8 cellular contexts compared by ENCODE assay signal in genomic region chr4:93897559-93897958, GRCh38.
A peak's percentile ranks its signal among the peaks of the same experiment; 100 is the strongest.
DNase-seq lines count a peak whose midpoint lies in the region; ATAC-seq and TF ChIP-seq lines count a peak whose summit lies in the region.

No MANE protein-coding gene starts in this region.

- peaks cover 0 to 4% of the 10 kb centered on the region in 2 donors for H3K9me3 Mint-ChIP-seq in stimulated activated naive CD8-positive, alpha-beta T cell treated with anti-CD3 and anti-CD28 coated beads, Interleukin-15, amount 100 ng/mL, for 72 hours

- DNase-seq in NCI-H1092 treated with DMSO at 0.1 percent for 48 hours (lab: John Stamatoyannopoulos, UW) (peak; percentile 5), NCI-H1092 (lab: John Stamatoyannopoulos, UW) (no peak), HT-29 (ENCODE audit: low spot score) (peak; percentile 50), astrocyte of the cerebellum (ENCODE audit: low read depth) (no peak), putamen (ENCODE audit: low spot score) (peak; percentile 3), kidney tubule cell (ENCODE audit: low spot score) (no peak)
- DNase-seq in stimulated activated naive CD8-positive, alpha-beta T cell treated with anti-CD3 and anti-CD28 coated beads, Interleukin-15, amount 100 ng/mL, for 72 hours = no peak

- peak; percentile 19 for TF ChIP-seq CTCF in astrocyte of the cerebellum (IDR thresholded peaks at IDR 0.05; ENCODE audit: low read depth, low read length, missing control alignments)

- H3K27me3 Mint-ChIP-seq in stimulated activated naive CD8-positive, alpha-beta T cell treated with anti-CD3 and anti-CD28 coated beads, Interleukin-15, amount 100 ng/mL, for 72 hours = no peaks in the 10 kb centered on the region

- ATAC-seq in stimulated activated naive CD8-positive, alpha-beta T cell treated with anti-CD3 and anti-CD28 coated beads, Interleukin-15, amount 100 ng/mL, for 72 hours = no peak
- no peak for ATAC-seq in GM18511 (IDR thresholded peaks at IDR 0.05; ENCODE audit: unreplicated experiment)

- no peak overlapping the region for H3K27ac Mint-ChIP-seq in stimulated activated naive CD8-positive, alpha-beta T cell treated with anti-CD3 and anti-CD28 coated beads, Interleukin-15, amount 100 ng/mL, for 72 hours

- no peak overlapping the region for H3K4me3 Mint-ChIP-seq in stimulated activated naive CD8-positive, alpha-beta T cell treated with anti-CD3 and anti-CD28 coated beads, Interleukin-15, amount 100 ng/mL, for 72 hours

- no peak overlapping the region for H3K4me3 ChIP-seq in astrocyte of the cerebellum (ENCODE audit: low read depth, low read length)

- no peaks in the 10 kb centered on the region for H3K4me1 Mint-ChIP-seq in stimulated activated naive CD8-positive, alpha-beta T cell treated with anti-CD3 and anti-CD28 coated beads, Interleukin-15, amount 100 ng/mL, for 72 hours

- in situ Hi-C loops in astrocyte of the cerebellum (cut with HindIII; ENCODE audit: low sequenced_read_pairs) = no loop called here

Comparison
In these comparisons a context has a peak if more than half of its experiments do, and no peak if none do; other contexts are left out.
1. DNase-seq: peak in NCI-H1092 treated with DMSO at 0.1 percent for 48 hours (single experiment), HT-29 (single experiment) and putamen (single experiment); none in NCI-H1092 (single experiment), astrocyte of the cerebellum (single experiment), kidney tubule cell (single experiment) and stimulated activated naive CD8-positive, alpha-beta T cell treated with anti-CD3 and anti-CD28 coated beads, Interleukin-15, amount 100 ng/mL, for 72 hours (0 of 2).